Comparison of ENCODE assay signal across 10 cellular contexts in the genomic region with DNA sequence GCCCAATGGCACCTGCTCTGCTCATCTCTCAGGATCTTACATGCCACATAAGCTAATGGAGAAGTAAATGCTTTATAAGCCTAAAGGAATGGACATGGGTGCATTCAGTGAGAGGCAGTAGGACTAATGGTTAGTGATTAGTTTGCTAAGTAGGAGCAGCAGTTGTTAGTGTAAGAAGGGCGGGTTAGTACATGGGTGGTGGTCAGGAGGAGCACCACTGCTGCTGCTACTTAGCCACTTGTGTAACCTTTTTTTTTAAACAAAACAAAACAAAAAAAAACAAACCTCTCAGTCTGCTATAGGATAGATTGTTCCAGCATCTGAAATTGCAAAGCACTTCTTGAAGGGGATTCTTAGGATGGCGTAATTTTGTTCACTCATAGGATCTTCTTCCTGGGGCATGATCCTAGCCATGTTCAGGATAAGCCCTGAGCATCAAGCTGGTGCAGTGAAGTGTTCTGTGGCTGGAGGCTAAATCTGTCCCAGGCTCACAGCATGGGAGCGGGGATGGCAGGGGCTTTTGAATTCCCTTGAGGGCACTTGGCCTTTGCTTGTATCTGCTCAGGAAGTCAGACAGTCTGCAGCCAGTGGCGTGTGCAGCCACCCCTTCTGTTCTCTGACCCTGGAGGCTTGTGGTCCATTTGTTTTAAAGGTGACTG.
DNase-seq lines count a peak whose midpoint lies in the region; ATAC-seq and TF ChIP-seq lines count a peak whose summit lies in the region.
"Had no signal": no experiment of that assay in that cellular context is flagged by ENCODE, and none has a peak within 500 bp of the region (broad histone marks: within the 10 kb centered on the region; RNA-seq: fewer than 3 reads in every experiment).

No MANE protein-coding gene starts in this region.

- DNase-seq in NCI-H1105 (lab: John Stamatoyannopoulos, UW) (peak; percentile 13), islet precursor cell (peak; percentile 95), H7 (no peak), MM.1S (no peak), NCI-H146 (lab: John Stamatoyannopoulos, UW) (no peak)
- DNase-seq: stimulated activated CD4-positive, alpha-beta T cell treated with anti-CD3 and anti-CD28 coated beads, Interleukin-4, amount 100 ng/mL, for 24 hours had no signal

- H3K4me3 ChIP-seq in H7 (ENCODE audit: insufficient read depth, low read depth, low read length) (no peak overlapping the region), MM.1S (ENCODE audit: low read length) (no peak overlapping the region)
- H3K4me3 ChIP-seq: SJSA1 had no signal

- H3K9me3 ChIP-seq in MM.1S (replicated peaks; ENCODE audit: insufficient read depth, low read length), result no peaks in the 10 kb centered on the region
- H3K9me3 ChIP-seq: SJSA1 had no signal

- no peaks in the 10 kb centered on the region for H3K36me3 ChIP-seq in H7 (replicated peaks; ENCODE audit: control insufficient read depth, insufficient read depth, low read length)
- no peaks in the 10 kb centered on the region for H3K36me3 ChIP-seq in MM.1S (replicated peaks; ENCODE audit: insufficient read depth, low read length)
- H3K36me3 ChIP-seq: SJSA1 had no signal

- no peaks in the 10 kb centered on the region for H4K20me1 ChIP-seq in MM.1S (ENCODE audit: insufficient read depth, low read length)

- no peaks in the 10 kb centered on the region for H3F3A ChIP-seq in MM.1S (ENCODE audit: insufficient read depth, low read length)

- no peak for TF ChIP-seq CTCF in MM.1S (IDR thresholded peaks at IDR 0.05; ENCODE audit: low read length)

- H3K4me1 ChIP-seq in MM.1S (ENCODE audit: low read length), result peaks cover 17% of the 10 kb centered on the region

- H3K27me3 ChIP-seq in H7 (ENCODE audit: control insufficient read depth, insufficient read depth, low read length) (no peaks in the 10 kb centered on the region), MM.1S (replicated peaks; ENCODE audit: insufficient read depth, low read length) (no peaks in the 10 kb centered on the region)
- H3K27me3 ChIP-seq: SJSA1 had no signal

- H3K9ac ChIP-seq in MM.1S (ENCODE audit: low read length), result no peak overlapping the region

- H3K27ac ChIP-seq in MM.1S (ENCODE audit: low read length), result no peak overlapping the region
- H3K27ac ChIP-seq: SJSA1 had no signal

- no peak overlapping the region for H3K4me2 ChIP-seq in MM.1S (ENCODE audit: low read depth, low read length)

- H2AFZ ChIP-seq in MM.1S (ENCODE audit: low read length), result no peak overlapping the region

- no peak for TF ChIP-seq POLR2A in GM18505 (IDR thresholded peaks at IDR 0.05; ENCODE audit: borderline replicate concordance, extremely low read depth, insufficient read depth, insufficient read length)

- peaks cover 87% of the 10 kb centered on the region for H3K79me2 ChIP-seq in MM.1S (ENCODE audit: low read length)

- ATAC-seq in GM18505 (IDR thresholded peaks at IDR 0.05; ENCODE audit: unreplicated experiment), result peak; percentile 51
- ATAC-seq in GM21786 (IDR thresholded peaks at IDR 0.05; ENCODE audit: unreplicated experiment), result peak; percentile 71
- ATAC-seq in GM21526 (IDR thresholded peaks at IDR 0.05; ENCODE audit: low FRiP score, unreplicated experiment), result no peak

- H3K9me2 ChIP-seq in MM.1S (replicated peaks; ENCODE audit: insufficient read depth, low read length), result no peaks in the 10 kb centered on the region

Comparison
In these comparisons a context has a peak if more than half of its experiments do, and no peak if none do; other contexts are left out.
1. DNase-seq: peak in NCI-H1105 (single experiment) and islet precursor cell (single experiment); none in H7 (single experiment), MM.1S (single experiment) and NCI-H146 (single experiment).